ENCODE assay signal across 2 cellular contexts in the genomic region with DNA sequence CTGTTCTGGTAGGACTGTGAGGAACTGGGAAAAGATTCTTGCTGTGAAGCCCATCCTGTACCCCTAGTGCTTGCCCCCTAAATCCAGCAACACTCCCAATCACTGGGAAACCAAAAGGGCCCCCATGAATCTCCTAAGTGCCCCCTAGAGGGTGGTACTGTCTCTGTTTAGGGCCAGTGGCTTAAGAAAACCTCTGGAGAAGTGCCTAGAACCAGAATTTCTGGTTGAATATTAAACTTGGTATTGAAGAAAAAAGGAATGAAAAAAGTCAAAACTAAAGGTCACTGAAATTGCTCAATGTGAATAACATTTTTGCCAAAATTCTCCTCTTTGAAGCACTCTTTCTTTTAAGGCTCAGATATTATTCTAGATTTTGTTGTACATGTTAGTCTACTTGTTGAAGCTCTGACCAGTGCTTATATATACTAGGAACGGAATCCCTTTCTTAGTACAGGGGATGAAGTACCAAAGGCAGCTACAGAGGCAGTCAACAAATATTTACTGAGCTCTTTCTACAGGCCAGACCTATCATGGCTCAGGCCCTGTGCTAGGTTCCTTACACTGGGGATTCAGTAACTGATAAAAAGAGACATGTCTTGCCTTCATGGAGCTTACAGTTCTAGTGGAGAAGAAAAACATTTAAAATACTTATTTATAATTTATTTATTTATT.
TF ChIP-seq lines count a peak whose summit lies in the region.

No MANE protein-coding gene starts in this region.

TF ChIP-seq in SK-N-SH, 30 proteins besides CTCF, POLR2A, EP300 and RAD21 (continued from another document):
- TF ChIP-seq, protein P1, sequence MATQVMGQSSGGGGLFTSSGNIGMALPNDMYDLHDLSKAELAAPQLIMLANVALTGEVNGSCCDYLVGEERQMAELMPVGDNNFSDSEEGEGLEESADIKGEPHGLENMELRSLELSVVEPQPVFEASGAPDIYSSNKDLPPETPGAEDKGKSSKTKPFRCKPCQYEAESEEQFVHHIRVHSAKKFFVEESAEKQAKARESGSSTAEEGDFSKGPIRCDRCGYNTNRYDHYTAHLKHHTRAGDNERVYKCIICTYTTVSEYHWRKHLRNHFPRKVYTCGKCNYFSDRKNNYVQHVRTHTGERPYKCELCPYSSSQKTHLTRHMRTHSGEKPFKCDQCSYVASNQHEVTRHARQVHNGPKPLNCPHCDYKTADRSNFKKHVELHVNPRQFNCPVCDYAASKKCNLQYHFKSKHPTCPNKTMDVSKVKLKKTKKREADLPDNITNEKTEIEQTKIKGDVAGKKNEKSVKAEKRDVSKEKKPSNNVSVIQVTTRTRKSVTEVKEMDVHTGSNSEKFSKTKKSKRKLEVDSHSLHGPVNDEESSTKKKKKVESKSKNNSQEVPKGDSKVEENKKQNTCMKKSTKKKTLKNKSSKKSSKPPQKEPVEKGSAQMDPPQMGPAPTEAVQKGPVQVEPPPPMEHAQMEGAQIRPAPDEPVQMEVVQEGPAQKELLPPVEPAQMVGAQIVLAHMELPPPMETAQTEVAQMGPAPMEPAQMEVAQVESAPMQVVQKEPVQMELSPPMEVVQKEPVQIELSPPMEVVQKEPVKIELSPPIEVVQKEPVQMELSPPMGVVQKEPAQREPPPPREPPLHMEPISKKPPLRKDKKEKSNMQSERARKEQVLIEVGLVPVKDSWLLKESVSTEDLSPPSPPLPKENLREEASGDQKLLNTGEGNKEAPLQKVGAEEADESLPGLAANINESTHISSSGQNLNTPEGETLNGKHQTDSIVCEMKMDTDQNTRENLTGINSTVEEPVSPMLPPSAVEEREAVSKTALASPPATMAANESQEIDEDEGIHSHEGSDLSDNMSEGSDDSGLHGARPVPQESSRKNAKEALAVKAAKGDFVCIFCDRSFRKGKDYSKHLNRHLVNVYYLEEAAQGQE (IDR thresholded peaks at IDR 0.05; ENCODE audit: low read depth, low read length) = no peak
- TF ChIP-seq, protein P2, sequence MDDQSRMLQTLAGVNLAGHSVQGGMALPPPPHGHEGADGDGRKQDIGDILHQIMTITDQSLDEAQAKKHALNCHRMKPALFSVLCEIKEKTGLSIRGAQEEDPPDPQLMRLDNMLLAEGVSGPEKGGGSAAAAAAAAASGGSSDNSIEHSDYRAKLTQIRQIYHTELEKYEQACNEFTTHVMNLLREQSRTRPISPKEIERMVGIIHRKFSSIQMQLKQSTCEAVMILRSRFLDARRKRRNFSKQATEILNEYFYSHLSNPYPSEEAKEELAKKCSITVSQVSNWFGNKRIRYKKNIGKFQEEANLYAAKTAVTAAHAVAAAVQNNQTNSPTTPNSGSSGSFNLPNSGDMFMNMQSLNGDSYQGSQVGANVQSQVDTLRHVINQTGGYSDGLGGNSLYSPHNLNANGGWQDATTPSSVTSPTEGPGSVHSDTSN (IDR thresholded peaks at IDR 0.05) = no peak
- TF ChIP-seq TEAD4 (IDR thresholded peaks at IDR 0.05; ENCODE audit: borderline replicate concordance, insufficient read depth) = no peak
- TF ChIP-seq, protein P3, sequence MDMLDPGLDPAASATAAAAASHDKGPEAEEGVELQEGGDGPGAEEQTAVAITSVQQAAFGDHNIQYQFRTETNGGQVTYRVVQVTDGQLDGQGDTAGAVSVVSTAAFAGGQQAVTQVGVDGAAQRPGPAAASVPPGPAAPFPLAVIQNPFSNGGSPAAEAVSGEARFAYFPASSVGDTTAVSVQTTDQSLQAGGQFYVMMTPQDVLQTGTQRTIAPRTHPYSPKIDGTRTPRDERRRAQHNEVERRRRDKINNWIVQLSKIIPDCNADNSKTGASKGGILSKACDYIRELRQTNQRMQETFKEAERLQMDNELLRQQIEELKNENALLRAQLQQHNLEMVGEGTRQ (IDR thresholded peaks at IDR 0.05; ENCODE audit: borderline replicate concordance, low read depth, low read length) = no peak
- TF ChIP-seq, protein P4, sequence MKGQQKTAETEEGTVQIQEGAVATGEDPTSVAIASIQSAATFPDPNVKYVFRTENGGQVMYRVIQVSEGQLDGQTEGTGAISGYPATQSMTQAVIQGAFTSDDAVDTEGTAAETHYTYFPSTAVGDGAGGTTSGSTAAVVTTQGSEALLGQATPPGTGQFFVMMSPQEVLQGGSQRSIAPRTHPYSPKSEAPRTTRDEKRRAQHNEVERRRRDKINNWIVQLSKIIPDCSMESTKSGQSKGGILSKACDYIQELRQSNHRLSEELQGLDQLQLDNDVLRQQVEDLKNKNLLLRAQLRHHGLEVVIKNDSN (IDR thresholded peaks at IDR 0.05; ENCODE audit: borderline replicate concordance, low read depth) = no peak
- no peak for TF ChIP-seq RXRA (IDR thresholded peaks at IDR 0.05; ENCODE audit: borderline replicate concordance, low read depth)
- TF ChIP-seq, protein P5, sequence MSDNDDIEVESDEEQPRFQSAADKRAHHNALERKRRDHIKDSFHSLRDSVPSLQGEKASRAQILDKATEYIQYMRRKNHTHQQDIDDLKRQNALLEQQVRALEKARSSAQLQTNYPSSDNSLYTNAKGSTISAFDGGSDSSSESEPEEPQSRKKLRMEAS (IDR thresholded peaks at IDR 0.05; ENCODE audit: low read depth) = no peak
- TF ChIP-seq FOSL2 (IDR thresholded peaks at IDR 0.05; ENCODE audit: borderline replicate concordance, low read depth) = no peak
- no peak for TF ChIP-seq NFIC (IDR thresholded peaks at IDR 0.05; ENCODE audit: borderline replicate concordance)
- no peak for TF ChIP-seq NRF1 (IDR thresholded peaks at IDR 0.05; ENCODE audit: low read depth, low read length)
- no peak for TF ChIP-seq GABPA (IDR thresholded peaks at IDR 0.05; ENCODE audit: low read depth)
TF ChIP-seq in SK-N-SH: peak in this region for 0.

TF ChIP-seq in SK-N-SH treated with all-trans-retinoic acid at 6 μM for 48 hours, 23 proteins besides CTCF, POLR2A, EP300 and RAD21 (continued from another document):
- TF ChIP-seq ISL1 (CRISPR knock-in tag; IDR thresholded peaks at IDR 0.05) = no peak
- TF ChIP-seq, protein P6, sequence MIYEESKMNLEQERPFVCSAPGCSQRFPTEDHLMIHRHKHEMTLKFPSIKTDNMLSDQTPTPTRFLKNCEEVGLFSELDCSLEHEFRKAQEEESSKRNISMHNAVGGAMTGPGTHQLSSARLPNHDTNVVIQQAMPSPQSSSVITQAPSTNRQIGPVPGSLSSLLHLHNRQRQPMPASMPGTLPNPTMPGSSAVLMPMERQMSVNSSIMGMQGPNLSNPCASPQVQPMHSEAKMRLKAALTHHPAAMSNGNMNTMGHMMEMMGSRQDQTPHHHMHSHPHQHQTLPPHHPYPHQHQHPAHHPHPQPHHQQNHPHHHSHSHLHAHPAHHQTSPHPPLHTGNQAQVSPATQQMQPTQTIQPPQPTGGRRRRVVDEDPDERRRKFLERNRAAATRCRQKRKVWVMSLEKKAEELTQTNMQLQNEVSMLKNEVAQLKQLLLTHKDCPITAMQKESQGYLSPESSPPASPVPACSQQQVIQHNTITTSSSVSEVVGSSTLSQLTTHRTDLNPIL (CRISPR knock-in tag; IDR thresholded peaks at IDR 0.05; ENCODE audit: low read depth) = no peak
- TF ChIP-seq ZFP3 (CRISPR knock-in tag; IDR thresholded peaks at IDR 0.05) = no peak
- TF ChIP-seq CSDC2 (CRISPR knock-in tag; IDR thresholded peaks at IDR 0.05) = no peak
- TF ChIP-seq, protein P7, sequence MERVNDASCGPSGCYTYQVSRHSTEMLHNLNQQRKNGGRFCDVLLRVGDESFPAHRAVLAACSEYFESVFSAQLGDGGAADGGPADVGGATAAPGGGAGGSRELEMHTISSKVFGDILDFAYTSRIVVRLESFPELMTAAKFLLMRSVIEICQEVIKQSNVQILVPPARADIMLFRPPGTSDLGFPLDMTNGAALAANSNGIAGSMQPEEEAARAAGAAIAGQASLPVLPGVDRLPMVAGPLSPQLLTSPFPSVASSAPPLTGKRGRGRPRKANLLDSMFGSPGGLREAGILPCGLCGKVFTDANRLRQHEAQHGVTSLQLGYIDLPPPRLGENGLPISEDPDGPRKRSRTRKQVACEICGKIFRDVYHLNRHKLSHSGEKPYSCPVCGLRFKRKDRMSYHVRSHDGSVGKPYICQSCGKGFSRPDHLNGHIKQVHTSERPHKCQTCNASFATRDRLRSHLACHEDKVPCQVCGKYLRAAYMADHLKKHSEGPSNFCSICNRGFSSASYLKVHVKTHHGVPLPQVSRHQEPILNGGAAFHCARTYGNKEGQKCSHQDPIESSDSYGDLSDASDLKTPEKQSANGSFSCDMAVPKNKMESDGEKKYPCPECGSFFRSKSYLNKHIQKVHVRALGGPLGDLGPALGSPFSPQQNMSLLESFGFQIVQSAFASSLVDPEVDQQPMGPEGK (CRISPR knock-in tag; IDR thresholded peaks at IDR 0.05; ENCODE audit: borderline replicate concordance) = no peak
- no peak for TF ChIP-seq BACH2 (CRISPR knock-in tag; IDR thresholded peaks at IDR 0.05; ENCODE audit: borderline replicate concordance)
- no peak for TF ChIP-seq GLIS3 (CRISPR knock-in tag; IDR thresholded peaks at IDR 0.05)
- no peak for TF ChIP-seq ZNF70 (CRISPR knock-in tag; IDR thresholded peaks at IDR 0.05)
- no peak for TF ChIP-seq OSR1 (CRISPR knock-in tag; IDR thresholded peaks at IDR 0.05)
- no peak for TF ChIP-seq ZNF565 (CRISPR knock-in tag; conservative IDR thresholded peaks at IDR 0.05; ENCODE audit: low read depth)
- TF ChIP-seq, protein P8, sequence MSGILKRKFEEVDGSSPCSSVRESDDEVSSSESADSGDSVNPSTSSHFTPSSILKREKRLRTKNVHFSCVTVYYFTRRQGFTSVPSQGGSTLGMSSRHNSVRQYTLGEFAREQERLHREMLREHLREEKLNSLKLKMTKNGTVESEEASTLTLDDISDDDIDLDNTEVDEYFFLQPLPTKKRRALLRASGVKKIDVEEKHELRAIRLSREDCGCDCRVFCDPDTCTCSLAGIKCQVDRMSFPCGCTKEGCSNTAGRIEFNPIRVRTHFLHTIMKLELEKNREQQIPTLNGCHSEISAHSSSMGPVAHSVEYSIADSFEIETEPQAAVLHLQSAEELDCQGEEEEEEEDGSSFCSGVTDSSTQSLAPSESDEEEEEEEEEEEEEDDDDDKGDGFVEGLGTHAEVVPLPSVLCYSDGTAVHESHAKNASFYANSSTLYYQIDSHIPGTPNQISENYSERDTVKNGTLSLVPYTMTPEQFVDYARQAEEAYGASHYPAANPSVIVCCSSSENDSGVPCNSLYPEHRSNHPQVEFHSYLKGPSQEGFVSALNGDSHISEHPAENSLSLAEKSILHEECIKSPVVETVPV (CRISPR knock-in tag; IDR thresholded peaks at IDR 0.05) = no peak
- no peak for TF ChIP-seq TOX (CRISPR knock-in tag; IDR thresholded peaks at IDR 0.05; ENCODE audit: borderline replicate concordance)
- TF ChIP-seq RARB (CRISPR knock-in tag; IDR thresholded peaks at IDR 0.05) = no peak
- TF ChIP-seq ARNTL (CRISPR knock-in tag; IDR thresholded peaks at IDR 0.05; ENCODE audit: borderline replicate concordance, low read depth) = no peak
- TF ChIP-seq, protein P9, sequence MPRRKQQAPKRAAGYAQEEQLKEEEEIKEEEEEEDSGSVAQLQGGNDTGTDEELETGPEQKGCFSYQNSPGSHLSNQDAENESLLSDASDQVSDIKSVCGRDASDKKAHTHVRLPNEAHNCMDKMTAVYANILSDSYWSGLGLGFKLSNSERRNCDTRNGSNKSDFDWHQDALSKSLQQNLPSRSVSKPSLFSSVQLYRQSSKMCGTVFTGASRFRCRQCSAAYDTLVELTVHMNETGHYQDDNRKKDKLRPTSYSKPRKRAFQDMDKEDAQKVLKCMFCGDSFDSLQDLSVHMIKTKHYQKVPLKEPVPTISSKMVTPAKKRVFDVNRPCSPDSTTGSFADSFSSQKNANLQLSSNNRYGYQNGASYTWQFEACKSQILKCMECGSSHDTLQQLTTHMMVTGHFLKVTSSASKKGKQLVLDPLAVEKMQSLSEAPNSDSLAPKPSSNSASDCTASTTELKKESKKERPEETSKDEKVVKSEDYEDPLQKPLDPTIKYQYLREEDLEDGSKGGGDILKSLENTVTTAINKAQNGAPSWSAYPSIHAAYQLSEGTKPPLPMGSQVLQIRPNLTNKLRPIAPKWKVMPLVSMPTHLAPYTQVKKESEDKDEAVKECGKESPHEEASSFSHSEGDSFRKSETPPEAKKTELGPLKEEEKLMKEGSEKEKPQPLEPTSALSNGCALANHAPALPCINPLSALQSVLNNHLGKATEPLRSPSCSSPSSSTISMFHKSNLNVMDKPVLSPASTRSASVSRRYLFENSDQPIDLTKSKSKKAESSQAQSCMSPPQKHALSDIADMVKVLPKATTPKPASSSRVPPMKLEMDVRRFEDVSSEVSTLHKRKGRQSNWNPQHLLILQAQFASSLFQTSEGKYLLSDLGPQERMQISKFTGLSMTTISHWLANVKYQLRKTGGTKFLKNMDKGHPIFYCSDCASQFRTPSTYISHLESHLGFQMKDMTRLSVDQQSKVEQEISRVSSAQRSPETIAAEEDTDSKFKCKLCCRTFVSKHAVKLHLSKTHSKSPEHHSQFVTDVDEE (CRISPR knock-in tag; IDR thresholded peaks at IDR 0.05) = no peak
